Comparison of ENCODE assay signal across 9 cellular contexts in the genomic region with DNA sequence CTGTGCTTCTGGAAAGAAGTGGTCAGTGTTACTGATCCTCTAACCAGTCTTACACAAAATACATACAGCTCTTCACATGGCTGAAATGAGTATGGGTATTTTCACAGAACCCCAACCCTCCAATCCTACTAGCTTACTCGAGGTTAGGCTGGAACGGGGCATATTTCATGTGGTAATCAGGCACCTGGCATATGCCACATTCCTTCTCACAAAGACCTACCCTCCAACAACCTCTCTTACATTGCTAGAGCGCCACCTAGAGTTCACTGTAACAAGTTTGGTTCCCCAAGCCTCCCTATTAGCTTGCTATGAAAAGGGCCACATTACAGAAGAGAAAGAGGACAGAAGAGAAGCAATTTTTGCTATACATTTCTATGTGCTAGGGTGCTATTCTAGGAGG.
DNase-seq lines count a peak whose midpoint lies in the region; ATAC-seq and TF ChIP-seq lines count a peak whose summit lies in the region.
"Had no signal": no experiment of that assay in that cellular context is flagged by ENCODE, and none has a peak within 500 bp of the region (broad histone marks: within the 10 kb centered on the region; RNA-seq: fewer than 3 reads in every experiment).

No MANE protein-coding gene starts in this region.

- H3K4me1 Mint-ChIP-seq in neural crest cell, result peaks cover 10% of the 10 kb centered on the region
- H3K4me1 Mint-ChIP-seq: central memory CD8-positive, alpha-beta T cell had no signal

- H3K9me3 Mint-ChIP-seq in neural crest cell, result no peaks in the 10 kb centered on the region

- no peaks in the 10 kb centered on the region for H3K27me3 Mint-ChIP-seq in neural crest cell (ENCODE audit: low read depth)
- H3K27me3 Mint-ChIP-seq: central memory CD8-positive, alpha-beta T cell had no signal

- no peak overlapping the region for H3K27ac Mint-ChIP-seq in neural crest cell (ENCODE audit: unreplicated experiment)

- TF ChIP-seq CTCF in AG09319 (IDR thresholded peaks at IDR 0.05; ENCODE audit: low read depth, low read length) (peak; percentile 26), neural crest cell (conservative IDR thresholded peaks at IDR 0.05) (peak; percentile 72)

- no peak overlapping the region for H3K4me3 Mint-ChIP-seq in neural crest cell
- H3K4me3 Mint-ChIP-seq: central memory CD8-positive, alpha-beta T cell had no signal

- ATAC-seq in GM18867 (IDR thresholded peaks at IDR 0.05; ENCODE audit: unreplicated experiment), result peak; percentile 85
- peak; percentile 61 for ATAC-seq in HG03521 (IDR thresholded peaks at IDR 0.05; ENCODE audit: unreplicated experiment)

- H3K36me3 Mint-ChIP-seq in neural crest cell (ENCODE audit: low read depth), result no peaks in the 10 kb centered on the region

- DNase-seq in AG09319 (ENCODE audit: extremely low read depth, low read depth) (no peak), NCI-H526 treated with DMSO at 0.1 percent for 48 hours (lab: John Stamatoyannopoulos, UW) (peak; percentile 40), dermis blood vessel endothelial cell (peak; percentile 90), neural crest cell (ENCODE audit: low read depth, low spot score) (peak; percentile 53)
- DNase-seq in central memory CD4-positive, alpha-beta T cell, result no peak
- no peak for DNase-seq in activated CD4-positive, CD25-positive, alpha-beta regulatory T cell treated with anti-CD3 and anti-CD28 coated beads, Interleukin-2, amount 50 U/mL, for 72 hours

Comparison
In these comparisons a context has a peak if more than half of its experiments do, and no peak if none do; other contexts are left out.
1. DNase-seq: peak in NCI-H526 treated with DMSO at 0.1 percent for 48 hours (single experiment), dermis blood vessel endothelial cell (single experiment) and neural crest cell (single experiment); none in AG09319 (single experiment), central memory CD4-positive, alpha-beta T cell (single experiment) and activated CD4-positive, CD25-positive, alpha-beta regulatory T cell treated with anti-CD3 and anti-CD28 coated beads, Interleukin-2, amount 50 U/mL, for 72 hours (single experiment).